Comparison of ENCODE assay signal across 1 cellular context in the genomic region with DNA sequence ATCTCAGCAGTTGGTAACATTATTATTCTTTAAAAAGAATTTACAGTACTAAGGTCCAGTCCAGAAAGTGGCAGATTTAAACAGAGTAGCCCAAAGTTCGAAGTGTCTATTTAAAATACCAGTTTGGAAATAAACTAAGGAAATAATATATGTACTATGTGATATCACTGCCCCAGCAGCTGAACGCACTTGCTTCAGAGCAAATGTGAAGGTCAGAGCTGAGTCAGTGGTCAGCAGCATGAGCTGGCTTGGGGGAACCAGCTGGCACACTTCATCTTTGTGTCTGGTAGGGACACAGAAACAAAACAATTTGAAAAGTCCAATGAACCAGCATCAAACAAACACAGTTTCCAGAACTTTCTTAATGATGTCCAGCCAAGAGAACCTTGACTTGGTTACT.
A peak's percentile ranks its signal among the peaks of the same experiment; 100 is the strongest.
TF ChIP-seq lines count a peak whose summit lies in the region.

No MANE protein-coding gene starts in this region.

TF ChIP-seq in IMR-90, 13 proteins besides CTCF, POLR2A, EP300 and RAD21:
- TF ChIP-seq RFX5 (IDR thresholded peaks at IDR 0.05; ENCODE audit: low read depth, low read length): no peak
- TF ChIP-seq CHD1 (IDR thresholded peaks at IDR 0.05; ENCODE audit: low read depth, low read length): no peak
- TF ChIP-seq, protein P1, sequence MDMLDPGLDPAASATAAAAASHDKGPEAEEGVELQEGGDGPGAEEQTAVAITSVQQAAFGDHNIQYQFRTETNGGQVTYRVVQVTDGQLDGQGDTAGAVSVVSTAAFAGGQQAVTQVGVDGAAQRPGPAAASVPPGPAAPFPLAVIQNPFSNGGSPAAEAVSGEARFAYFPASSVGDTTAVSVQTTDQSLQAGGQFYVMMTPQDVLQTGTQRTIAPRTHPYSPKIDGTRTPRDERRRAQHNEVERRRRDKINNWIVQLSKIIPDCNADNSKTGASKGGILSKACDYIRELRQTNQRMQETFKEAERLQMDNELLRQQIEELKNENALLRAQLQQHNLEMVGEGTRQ (IDR thresholded peaks at IDR 0.05; ENCODE audit: low read depth, low read length): no peak
- no peak for TF ChIP-seq SMC3 (IDR thresholded peaks at IDR 0.05; ENCODE audit: low read depth, low read length)
- TF ChIP-seq NFE2L2 (IDR thresholded peaks at IDR 0.05; ENCODE audit: low read depth, low read length): peak; percentile 40; the same call in 1 of the 2 replicates
- peak; percentile 52; the same call in 1 of the 2 replicates for TF ChIP-seq BHLHE40 (IDR thresholded peaks at IDR 0.05; ENCODE audit: low read depth, low read length)
- TF ChIP-seq CEBPB (IDR thresholded peaks at IDR 0.05; ENCODE audit: low read depth, low read length): peak; percentile 26; the same call in 1 of the 2 replicates
- TF ChIP-seq MAFK (IDR thresholded peaks at IDR 0.05; ENCODE audit: low read depth, low read length): no peak
- peak; percentile 84 for TF ChIP-seq RCOR1 (IDR thresholded peaks at IDR 0.05; ENCODE audit: insufficient replicate concordance, low read length)
- no peak for TF ChIP-seq MAZ (IDR thresholded peaks at IDR 0.05; ENCODE audit: borderline replicate concordance, low read depth, low read length)
- TF ChIP-seq MXI1 (IDR thresholded peaks at IDR 0.05; ENCODE audit: borderline replicate concordance, low read depth, low read length): no peak
- peak; percentile 39; the same call in 1 of the 2 replicates for TF ChIP-seq FOS (IDR thresholded peaks at IDR 0.05; ENCODE audit: low read depth, low read length)
